In the genomic region with DNA sequence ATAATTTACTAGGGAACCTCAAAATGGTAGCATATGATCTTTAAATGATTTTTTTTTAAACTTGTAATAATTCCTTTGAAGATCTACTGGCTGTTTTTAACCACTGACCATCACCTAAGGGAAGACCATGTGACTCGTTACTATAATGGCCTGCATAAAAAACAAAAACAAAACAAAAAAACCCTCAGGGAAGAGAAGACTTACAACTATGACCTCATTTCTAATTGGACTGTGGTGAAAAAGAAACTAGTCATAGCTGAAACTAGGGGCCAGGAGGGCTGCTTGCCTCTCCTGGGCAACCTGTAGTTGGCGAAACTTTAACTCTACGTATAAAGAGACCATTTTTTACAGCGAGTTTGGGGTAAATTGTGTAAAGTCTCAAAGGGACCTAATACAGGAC, we compare ENCODE assay signal across 27 cellular contexts. TPM values are rescaled to one million over a fixed set of nuclear protein-coding genes. Genes with fewer than 3 reads are reported as not detected.
DNase-seq lines count a peak whose midpoint lies in the region; ATAC-seq and TF ChIP-seq lines count a peak whose summit lies in the region.
"Had no signal": no experiment of that assay in that cellular context is flagged by ENCODE, and none has a peak within 500 bp of the region (broad histone marks: within the 10 kb centered on the region; RNA-seq: fewer than 3 reads in every experiment).

No MANE protein-coding gene starts in this region.

- H2AFZ ChIP-seq in GM23248: no peak overlapping the region
- H2AFZ ChIP-seq in MM.1S (ENCODE audit: low read length): peak overlapping the region; percentile 45

- H4K20me1 ChIP-seq in GM23248 (ENCODE audit: insufficient read depth): no peaks in the 10 kb centered on the region
- H4K20me1 ChIP-seq in MM.1S (ENCODE audit: insufficient read depth, low read length): no peaks in the 10 kb centered on the region

- in situ Hi-C loops in GM23248 (cut with MboI): no loop called here

- WGBS in GM23248 (ENCODE audit: low coverage in 1 of 2, low lambda C conversion rate in 2 of 2, missing lambda C conversion rate in 2 of 2), 2 experiments: 54 to 56% methylated on average over 4 of the region's 4 CpGs
- 36% methylated on average over 4 of the region's 4 CpGs for WGBS in right lobe of liver (ENCODE audit: insufficient coverage, low coverage, low lambda C conversion rate, missing lambda C conversion rate)

- H3K36me3 ChIP-seq in GM23248 (ENCODE audit: low read depth): no peaks in the 10 kb centered on the region
- no peaks in the 10 kb centered on the region for H3K36me3 ChIP-seq in MM.1S (replicated peaks; ENCODE audit: insufficient read depth, low read length)
- H3K36me3 ChIP-seq in right lobe of liver: no peaks in the 10 kb centered on the region
- no peaks in the 10 kb centered on the region for H3K36me3 ChIP-seq in tibial artery
- H3K36me3 ChIP-seq: brain microvascular endothelial cell, MG63 had no signal

- H3K9me3 ChIP-seq in GM23248 (ENCODE audit: low read depth) (no peaks in the 10 kb centered on the region), MM.1S (replicated peaks; ENCODE audit: insufficient read depth, low read length) (no peaks in the 10 kb centered on the region), right lobe of liver (no peaks in the 10 kb centered on the region), tibial artery (no peaks in the 10 kb centered on the region)
- H3K9me3 ChIP-seq: MG63 had no signal

- H3K9me2 ChIP-seq in GM23248 (ENCODE audit: insufficient read depth): no peaks in the 10 kb centered on the region
- no peaks in the 10 kb centered on the region for H3K9me2 ChIP-seq in MM.1S (replicated peaks; ENCODE audit: insufficient read depth, low read length)

- DNase-seq in GM23248: peak; percentile 13
- peak; percentile 78 for DNase-seq in MM.1S
- no peak for DNase-seq in right lobe of liver
- no peak for DNase-seq in T1000 (lab: John Stamatoyannopoulos, UW)
- no peak for DNase-seq in tibial artery
- DNase-seq in NCI-H526 (lab: John Stamatoyannopoulos, UW): no peak
- DNase-seq: activated naive CD8-positive, alpha-beta T cell treated with anti-CD3 and anti-CD28 coated beads, Interleukin-2, amount 50 U/mL, for 24 hours; AML-193; brain microvascular endothelial cell; COR-L47; foreskin melanocyte; HCEC 1CT; kidney glomerular epithelial cell; MG63; NCI-H1694; NCI-H510A; posterior cingulate gyrus; Right ventricle myocardium superior; stimulated activated CD4-positive, alpha-beta T cell treated with anti-CD3 and anti-CD28 coated beads, Interleukin-4, amount 100 ng/mL, for 24 hours; T-cell had no signal

- H3K4me3 ChIP-seq in GM23248 (no peak overlapping the region), MM.1S (ENCODE audit: low read length) (peak overlapping the region; percentile 35; the same call in 1 of the 2 replicates), right lobe of liver (peak overlapping the region in 1 of 3 donors; percentile 30), tibial artery (no peak overlapping the region)
- H3K4me3 ChIP-seq: MG63, skin epidermis had no signal

- H3K27me3 ChIP-seq in GM23248 (replicated peaks; ENCODE audit: insufficient read depth): no peaks in the 10 kb centered on the region
- H3K27me3 ChIP-seq in MM.1S (replicated peaks; ENCODE audit: insufficient read depth, low read length): no peaks in the 10 kb centered on the region
- H3K27me3 ChIP-seq in right lobe of liver: no peaks in the 10 kb centered on the region
- no peaks in the 10 kb centered on the region for H3K27me3 ChIP-seq in tibial artery
- H3K27me3 ChIP-seq: brain microvascular endothelial cell, MG63 had no signal

- intact Hi-C loops in right lobe of liver (cut with DNase I) (no loop called here), tibial artery (cut with DNase I; ENCODE audit: low total_unique reads) (no loop called here)

- TF ChIP-seq CTCF in MM.1S (IDR thresholded peaks at IDR 0.05; ENCODE audit: low read length) (no peak), right lobe of liver (IDR thresholded peaks at IDR 0.05) (no peak), tibial artery (IDR thresholded peaks at IDR 0.05) (no peak)

- H3F3A ChIP-seq in GM23248 (ENCODE audit: insufficient read depth) (no peaks in the 10 kb centered on the region), MM.1S (ENCODE audit: insufficient read depth, low read length) (peaks cover 6% of the 10 kb centered on the region; the same call in 1 of the 2 replicates)

- H3K27ac ChIP-seq in GM23248 (no peak overlapping the region), MM.1S (ENCODE audit: low read length) (peak overlapping the region; percentile 52; the same call in 1 of the 2 replicates), right lobe of liver (peak overlapping the region; percentile 49 to 68 (median 66)), tibial artery (no peak overlapping the region)
- H3K27ac ChIP-seq: brain microvascular endothelial cell, epithelial cell of prostate, skin epidermis had no signal

- TF ChIP-seq POLR2A in right lobe of liver (IDR thresholded peaks at IDR 0.05): no peak

- no peak overlapping the region for H3K9ac ChIP-seq in GM23248
- H3K9ac ChIP-seq in MM.1S (ENCODE audit: low read length): peak overlapping the region; percentile 48

- H3K79me2 ChIP-seq in GM23248 (ENCODE audit: insufficient read depth) (no peaks in the 10 kb centered on the region), MM.1S (ENCODE audit: low read length) (no peaks in the 10 kb centered on the region)

- peak; percentile 61 for ATAC-seq in GM18868 (IDR thresholded peaks at IDR 0.05; ENCODE audit: unreplicated experiment)
- ATAC-seq in right lobe of liver: peak in 1 of 4 donors; percentile 22
- ATAC-seq in HG02642 (IDR thresholded peaks at IDR 0.05; ENCODE audit: poor library complexity, unreplicated experiment): no peak
- ATAC-seq: activated naive CD8-positive, alpha-beta T cell treated with anti-CD3 and anti-CD28 coated beads, Interleukin-2, amount 50 U/mL, for 24 hours; T-cell; WTC11 had no signal

- H3K4me1 ChIP-seq in GM23248 (ENCODE audit: insufficient read depth) (no peaks in the 10 kb centered on the region), MM.1S (ENCODE audit: low read length) (peaks cover 26% of the 10 kb centered on the region), right lobe of liver (peaks cover 0 to 78% (median 17%) of the 10 kb centered on the region in 4 donors), tibial artery (no peaks in the 10 kb centered on the region)

- H3K4me2 ChIP-seq in GM23248 (ENCODE audit: unreplicated experiment) (no peak overlapping the region), MM.1S (ENCODE audit: low read depth, low read length) (peak overlapping the region; percentile 76)

RNA-seq across cellular contexts. Expression of a gene that starts 23.0 kb away (rescaled TPM):
- total RNA-seq in GM23248 (2014; rRNA removed; shearing (Covaris generic)): not detected in 2 replicates
- not detected in 2 replicates for polyA plus RNA-seq in GM23248 (2016; fragmentation: Nextera tagmentation; extraction: Ambion mirVana)
- 10 to 100 TPM; 10.2 to 18.6 (median 12.6) TPM for total RNA-seq in right lobe of liver
- total RNA-seq: mesenteric fat pad; natural killer cell treated with Interleukin-12 subunit alpha and Interleukin-12 subunit beta and Interleukin-15 and Interleukin-18, amount 100 ng/mL, for 72 hours; T-cell had no signal

RNA-seq across cellular contexts. Expression of a gene that starts 51.6 kb away (rescaled TPM):
- total RNA-seq in GM23248 (2014; rRNA removed; shearing (Covaris generic)): 46.4 and 69.2 TPM in 2 replicates
- polyA plus RNA-seq in GM23248 (2016; fragmentation: Nextera tagmentation; extraction: Ambion mirVana): 45.4 and 48.5 TPM in 2 replicates
- 1 to 10 TPM; 1.8 to 9.7 (median 3.8) TPM for total RNA-seq in right lobe of liver
- total RNA-seq: natural killer cell treated with Interleukin-12 subunit alpha and Interleukin-12 subunit beta and Interleukin-15 and Interleukin-18, amount 100 ng/mL, for 72 hours; T-cell had no signal

Comparison
In these comparisons a context has a peak if more than half of its experiments do, and no peak if none do; other contexts are left out.
1. DNase-seq: peak in GM23248 (single experiment) and MM.1S (single experiment); none in right lobe of liver (0 of 3), T1000 (single experiment), tibial artery (0 of 2) and NCI-H526 (0 of 2).
2. H3K27ac ChIP-seq: peak in MM.1S (single experiment) and right lobe of liver (3 of 3); none in GM23248 (single experiment) and tibial artery (0 of 2).
3. RNA of a gene that starts 23.0 kb away (total RNA-seq): 10.2 to 18.6 TPM in right lobe of liver; not detected in GM23248; every median in the first group is over 10 times any median in the second.